40 cellular contexts compared by ENCODE assay signal in the genomic region with DNA sequence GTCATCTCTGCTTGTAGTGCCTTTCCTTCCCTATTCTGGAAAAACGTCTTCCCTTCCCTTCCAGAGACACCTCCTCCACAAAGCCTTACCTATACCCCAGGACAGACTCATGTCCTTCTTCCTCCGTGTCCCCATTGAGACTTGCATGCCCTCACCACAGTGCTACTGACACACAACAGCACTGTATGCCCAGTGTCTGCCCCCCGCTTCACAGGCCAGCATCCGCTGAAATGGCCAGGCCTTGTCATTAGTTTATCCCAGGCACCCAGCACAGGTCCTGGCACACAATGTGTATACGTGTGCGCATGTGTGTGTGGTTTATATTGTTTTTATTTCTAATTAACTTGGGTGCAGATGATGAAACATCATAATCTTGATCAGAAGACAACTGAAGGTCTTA.
"Had no signal": no experiment of that assay in that cellular context is flagged by ENCODE, and none has a peak within 500 bp of the region (broad histone marks: within the 10 kb centered on the region; RNA-seq: fewer than 3 reads in every experiment).

No MANE protein-coding gene starts in this region.

- H3K27me3 Mint-ChIP-seq: activated CD4-positive, alpha-beta T cell treated with anti-CD3 and anti-CD28 coated beads, Interleukin-2, amount 10 ng/mL, durations not matched to agents 7 days and 5 days had no signal

- H3K27me3 ChIP-seq: body of pancreas, brain microvascular endothelial cell had no signal

- ATAC-seq: activated CD4-positive, alpha-beta T cell treated with anti-CD3 and anti-CD28 coated beads for 36 hours; activated CD4-positive, CD25-positive, alpha-beta regulatory T cell treated with anti-CD3 and anti-CD28 coated beads, Interleukin-2, amount 50 U/mL, for 24 hours; activated CD8-positive, alpha-beta memory T cell treated with anti-CD3 and anti-CD28 coated beads, Interleukin-2, amount 10 ng/mL, durations not matched to agents 7 days and 5 days; activated CD8-positive, alpha-beta T cell treated with anti-CD3 and anti-CD28 coated beads, Interleukin-2, amount 10 ng/mL, durations not matched to agents 7 days and 5 days; activated naive CD4-positive, alpha-beta T cell treated with anti-CD3 and anti-CD28 coated beads, Interleukin-2, amount 50 U/mL, for 72 hours; activated T-cell treated with anti-CD3 and anti-CD28 coated beads, Interleukin-2, amount 50 U/mL, for 4 hours; activated T-cell treated with anti-CD3 and anti-CD28 coated beads, Interleukin-2, amount 50 U/mL, for 72 hours; activated T-helper 17 cell treated with anti-CD3 and anti-CD28 coated beads, Interleukin-2, amount 50 U/mL, for 72 hours; body of pancreas; WTC11 had no signal

- H3K9me3 ChIP-seq: adrenal gland, body of pancreas, breast epithelium had no signal

- H3K27ac ChIP-seq: adrenal gland, body of pancreas, brain microvascular endothelial cell, breast epithelium, WERI-Rb-1 had no signal

- H3K4me1 ChIP-seq: adrenal gland, body of pancreas, breast epithelium had no signal

- H3K9me3 Mint-ChIP-seq: activated CD4-positive, alpha-beta memory T cell treated with anti-CD3 and anti-CD28 coated beads, Interleukin-2, amount 10 ng/mL, durations not matched to agents 7 days and 5 days; activated CD4-positive, alpha-beta T cell treated with anti-CD3 and anti-CD28 coated beads, Interleukin-2, amount 10 ng/mL, durations not matched to agents 7 days and 5 days; activated naive CD4-positive, alpha-beta T cell treated with anti-CD3 and anti-CD28 coated beads for 36 hours; activated naive CD4-positive, alpha-beta T cell treated with anti-CD3 and anti-CD28 coated beads, Interleukin-2, amount 50 U/mL, for 72 hours; activated naive CD8-positive, alpha-beta T cell treated with anti-CD3 and anti-CD28 coated beads for 36 hours; activated T-cell treated with anti-CD3 and anti-CD28 coated beads, Interleukin-2, amount 50 U/mL, for 4 hours; activated T-cell treated with anti-CD3 and anti-CD28 coated beads, Interleukin-2, amount 50 U/mL, for 72 hours; activated T-helper 1 cell treated with anti-CD3 and anti-CD28 coated beads, Interleukin-12 subunit alpha, Interleukin-12 subunit beta, Interleukin-2, Interleukin-4 antibody, amounts not matched to agents 30 ng/mL and 10 ng/mL and 1 ng/mL, durations not matched to agents 14 hours and 24 hours and 36 hours; activated T-helper 17 cell treated with anti-CD3 and anti-CD28 coated beads, Interleukin-2, amount 50 U/mL, for 72 hours; T-helper 1 cell treated with Interleukin-12 subunit alpha and Interleukin-12 subunit beta and Interleukin-4 antibody, amounts not matched to agents 30 μg/mL and 1 μg/mL, for 36 hours; T-helper 2 cell treated with Interferon-gamma antibody and Interleukin-4, amounts not matched to agents 5 μg/mL and 100 μg/mL, for 36 hours; WTC11 had no signal

- FAIRE-seq: astrocyte, TTC549 had no signal

- H3K36me3 ChIP-seq: adrenal gland, brain microvascular endothelial cell, breast epithelium, WERI-Rb-1 had no signal

- H3K4me1 Mint-ChIP-seq: activated CD4-positive, alpha-beta memory T cell treated with anti-CD3 and anti-CD28 coated beads, Interleukin-2, amount 10 ng/mL, durations not matched to agents 7 days and 5 days; activated CD4-positive, alpha-beta T cell treated with anti-CD3 and anti-CD28 coated beads for 36 hours; activated CD4-positive, alpha-beta T cell treated with anti-CD3 and anti-CD28 coated beads, Interleukin-2, amount 10 ng/mL, durations not matched to agents 7 days and 5 days; activated CD8-positive, alpha-beta memory T cell treated with anti-CD3 and anti-CD28 coated beads, Interleukin-2, amount 10 ng/mL, durations not matched to agents 7 days and 5 days; activated naive CD8-positive, alpha-beta T cell treated with anti-CD3 and anti-CD28 coated beads for 36 hours; activated T-helper 17 cell treated with anti-CD3 and anti-CD28 coated beads, Interleukin-2, amount 50 U/mL, for 72 hours had no signal

- H3K36me3 Mint-ChIP-seq: activated CD8-positive, alpha-beta memory T cell treated with anti-CD3 and anti-CD28 coated beads, Interleukin-2, amount 10 ng/mL, durations not matched to agents 7 days and 5 days; activated naive CD4-positive, alpha-beta T cell treated with anti-CD3 and anti-CD28 coated beads, Interleukin-2, amount 50 U/mL, for 72 hours; activated naive CD8-positive, alpha-beta T cell treated with anti-CD3 and anti-CD28 coated beads for 36 hours; WTC11 had no signal

- H3K4me3 Mint-ChIP-seq: activated CD4-positive, alpha-beta memory T cell treated with anti-CD3 and anti-CD28 coated beads, Interleukin-2, amount 10 ng/mL, durations not matched to agents 7 days and 5 days; activated CD4-positive, alpha-beta T cell treated with anti-CD3 and anti-CD28 coated beads for 36 hours; activated CD4-positive, alpha-beta T cell treated with anti-CD3 and anti-CD28 coated beads, Interleukin-2, amount 10 ng/mL, durations not matched to agents 7 days and 5 days; activated CD8-positive, alpha-beta memory T cell treated with anti-CD3 and anti-CD28 coated beads, Interleukin-2, amount 10 ng/mL, durations not matched to agents 7 days and 5 days; activated CD8-positive, alpha-beta T cell treated with anti-CD3 and anti-CD28 coated beads, Interleukin-2, amount 10 ng/mL, durations not matched to agents 7 days and 5 days; activated naive CD4-positive, alpha-beta T cell treated with anti-CD3 and anti-CD28 coated beads for 36 hours; activated naive CD8-positive, alpha-beta T cell treated with anti-CD3 and anti-CD28 coated beads for 36 hours; activated T-cell treated with anti-CD3 and anti-CD28 coated beads, Interleukin-2, amount 50 U/mL, for 4 hours; activated T-cell treated with anti-CD3 and anti-CD28 coated beads, Interleukin-2, amount 50 U/mL, for 72 hours; activated T-helper 1 cell treated with anti-CD3 and anti-CD28 coated beads, Interleukin-12 subunit alpha, Interleukin-12 subunit beta, Interleukin-2, Interleukin-4 antibody, amounts not matched to agents 30 ng/mL and 10 ng/mL and 1 ng/mL, durations not matched to agents 14 hours and 24 hours and 36 hours; activated T-helper 17 cell treated with anti-CD3 and anti-CD28 coated beads, Interleukin-2, amount 50 U/mL, for 72 hours; T-helper 1 cell treated with Interleukin-12 subunit alpha and Interleukin-12 subunit beta and Interleukin-4 antibody, amounts not matched to agents 30 μg/mL and 1 μg/mL, for 36 hours; T-helper 2 cell treated with Interferon-gamma antibody and Interleukin-4, amounts not matched to agents 5 μg/mL and 100 μg/mL, for 36 hours; WTC11 had no signal

- DNase-seq: activated CD4-positive, alpha-beta memory T cell treated with anti-CD3 and anti-CD28 coated beads, Interleukin-2, amount 10 ng/mL, durations not matched to agents 7 days and 5 days; activated CD4-positive, alpha-beta T cell treated with anti-CD3 and anti-CD28 coated beads for 1 hour; activated CD4-positive, alpha-beta T cell treated with anti-CD3 and anti-CD28 coated beads for 36 hours; activated CD4-positive, alpha-beta T cell treated with anti-CD3 and anti-CD28 coated beads for 48 hours; activated CD4-positive, alpha-beta T cell treated with anti-CD3 and anti-CD28 coated beads, Interleukin-2, amount 10 ng/mL, durations not matched to agents 7 days and 5 days; activated CD4-positive, alpha-beta T cell treated with anti-CD3 and anti-CD28 coated beads, Interleukin-2, amount 50 U/mL, for 48 hours; activated CD4-positive, CD25-positive, alpha-beta regulatory T cell; activated CD8-positive, alpha-beta memory T cell treated with anti-CD3 and anti-CD28 coated beads for 24 hours; activated CD8-positive, alpha-beta memory T cell treated with anti-CD3 and anti-CD28 coated beads, Interleukin-2, amount 10 ng/mL, durations not matched to agents 7 days and 5 days; activated CD8-positive, alpha-beta memory T cell treated with anti-CD3 and anti-CD28 coated beads, Interleukin-2, amount 50 U/mL, for 48 hours; activated CD8-positive, alpha-beta T cell treated with anti-CD3 and anti-CD28 coated beads, Interleukin-2, amount 10 ng/mL, durations not matched to agents 7 days and 5 days; activated effector memory CD4-positive, alpha-beta T cell treated with anti-CD3 and anti-CD28 coated beads, Interleukin-2, amount 50 U/mL, for 16 hours; activated gamma-delta T cell treated with Interleukin-2 at 50 U/mL for 16 hours; activated naive CD4-positive, alpha-beta T cell; activated naive CD4-positive, alpha-beta T cell treated with anti-CD3 and anti-CD28 coated beads for 36 hours; activated naive CD4-positive, alpha-beta T cell treated with anti-CD3 and anti-CD28 coated beads, Interleukin-2, amount 50 U/mL, for 16 hours; activated naive CD8-positive, alpha-beta T cell treated with anti-CD3 and anti-CD28 coated beads for 36 hours; activated T-cell treated with anti-CD3 and anti-CD28 coated beads, Interleukin-2, amount 50 U/mL, for 1 hour; activated T-cell treated with anti-CD3 and anti-CD28 coated beads, Interleukin-2, amount 50 U/mL, for 4 hours; activated T-cell treated with anti-CD3 and anti-CD28 coated beads, Interleukin-2, amount 50 U/mL, for 72 hours; adrenal gland; amniotic stem cell; aorta; body of pancreas; brain microvascular endothelial cell; central memory CD4-positive, alpha-beta T cell; T-helper 1 cell; T-helper 2 cell; T-helper 9 cell; WERI-Rb-1 had no signal

- H3K4me3 ChIP-seq: adrenal gland, body of pancreas, breast epithelium had no signal

- H3K27ac Mint-ChIP-seq: activated CD4-positive, alpha-beta memory T cell treated with anti-CD3 and anti-CD28 coated beads, Interleukin-2, amount 10 ng/mL, durations not matched to agents 7 days and 5 days; activated CD4-positive, alpha-beta T cell treated with anti-CD3 and anti-CD28 coated beads for 36 hours; activated CD4-positive, alpha-beta T cell treated with anti-CD3 and anti-CD28 coated beads, Interleukin-2, amount 10 ng/mL, durations not matched to agents 7 days and 5 days; activated CD8-positive, alpha-beta memory T cell treated with anti-CD3 and anti-CD28 coated beads, Interleukin-2, amount 10 ng/mL, durations not matched to agents 7 days and 5 days; activated CD8-positive, alpha-beta T cell treated with anti-CD3 and anti-CD28 coated beads, Interleukin-2, amount 10 ng/mL, durations not matched to agents 7 days and 5 days; activated naive CD4-positive, alpha-beta T cell treated with anti-CD3 and anti-CD28 coated beads for 36 hours; activated naive CD4-positive, alpha-beta T cell treated with anti-CD3 and anti-CD28 coated beads, Interleukin-2, amount 50 U/mL, for 72 hours; activated naive CD8-positive, alpha-beta T cell treated with anti-CD3 and anti-CD28 coated beads for 36 hours; activated T-cell treated with anti-CD3 and anti-CD28 coated beads, Interleukin-2, amount 50 U/mL, for 72 hours; activated T-helper 1 cell treated with anti-CD3 and anti-CD28 coated beads, Interleukin-12 subunit alpha, Interleukin-12 subunit beta, Interleukin-2, Interleukin-4 antibody, amounts not matched to agents 30 ng/mL and 10 ng/mL and 1 ng/mL, durations not matched to agents 14 hours and 24 hours and 36 hours; activated T-helper 17 cell treated with anti-CD3 and anti-CD28 coated beads, Interleukin-2, amount 50 U/mL, for 72 hours; T-helper 1 cell treated with Interleukin-12 subunit alpha and Interleukin-12 subunit beta and Interleukin-4 antibody, amounts not matched to agents 30 μg/mL and 1 μg/mL, for 36 hours; T-helper 2 cell treated with Interferon-gamma antibody and Interleukin-4, amounts not matched to agents 5 μg/mL and 100 μg/mL, for 36 hours; WTC11 had no signal
